ENCODE assay signal across 8 cellular contexts in the genomic region with DNA sequence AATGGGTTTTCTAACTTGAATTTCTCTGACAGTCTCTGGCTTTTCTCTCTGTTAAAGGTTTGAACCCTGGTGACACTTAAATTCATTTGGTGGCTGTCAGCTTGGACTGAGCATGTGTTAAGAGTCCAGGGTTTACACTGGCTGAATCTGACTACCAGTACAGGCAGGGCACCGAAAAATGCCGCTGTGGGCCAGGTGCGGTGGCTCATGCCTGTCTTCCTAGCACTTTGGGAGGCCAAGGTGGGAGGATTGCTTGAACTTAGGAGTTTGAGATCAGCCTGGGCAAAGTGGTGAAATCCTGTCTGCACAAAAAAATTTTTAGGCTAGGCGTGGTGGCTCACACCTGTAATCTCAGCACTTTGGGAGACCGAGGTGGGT. TPM values are rescaled to one million over a fixed set of nuclear protein-coding genes. Genes with fewer than 3 reads are reported as not detected.
DNase-seq lines count a peak whose midpoint lies in the region; ATAC-seq and TF ChIP-seq lines count a peak whose summit lies in the region.

No MANE protein-coding gene starts in this region.

- H3K27ac Mint-ChIP-seq in CD14-positive monocyte (peak overlapping the region; percentile 46 to 97 (median 59)), natural killer cell (peak overlapping the region; percentile 96 to 98)

- H3K9ac ChIP-seq in MM.1S (ENCODE audit: low read length) = no peak overlapping the region

- no peaks in the 10 kb centered on the region for H4K20me1 ChIP-seq in MM.1S (ENCODE audit: insufficient read depth, low read length)

- H3K27me3 Mint-ChIP-seq in CD14-positive monocyte (ENCODE audit: low read depth in 3 of 3) = peaks cover 0 to 3% (median 1%) of the 10 kb centered on the region in 3 donors
- no peaks in the 10 kb centered on the region for H3K27me3 Mint-ChIP-seq in natural killer cell (ENCODE audit: low read depth in 2 of 2)

- ATAC-seq in natural killer cell (no peak), GM19395 (IDR thresholded peaks at IDR 0.05; ENCODE audit: unreplicated experiment) (no peak), HG03280 (IDR thresholded peaks at IDR 0.05; ENCODE audit: unreplicated experiment) (no peak), GM21360 (IDR thresholded peaks at IDR 0.05; ENCODE audit: unreplicated experiment) (no peak)

- no peak overlapping the region for H2AFZ ChIP-seq in MM.1S (ENCODE audit: low read length)

- H3F3A ChIP-seq in MM.1S (ENCODE audit: insufficient read depth, low read length) = peaks cover 43% of the 10 kb centered on the region

- H3K36me3 ChIP-seq in MM.1S (replicated peaks; ENCODE audit: insufficient read depth, low read length) = no peaks in the 10 kb centered on the region

- peaks cover 59% of the 10 kb centered on the region for H3K79me2 ChIP-seq in MM.1S (ENCODE audit: low read length)

- H3K27me3 ChIP-seq in MM.1S (replicated peaks; ENCODE audit: insufficient read depth, low read length) = no peaks in the 10 kb centered on the region

- H3K4me2 ChIP-seq in MM.1S (ENCODE audit: low read depth, low read length) = peak overlapping the region; percentile 92

- no peak for DNase-seq in CD14-positive monocyte (ENCODE audit: low spot score)
- no peak for DNase-seq in MM.1S
- DNase-seq in ecto neural progenitor cell (ENCODE audit: low spot score) = peak; percentile 32
- DNase-seq in natural killer cell = no peak
- DNase-seq in H4 (ENCODE audit: low spot score) = no peak

- H3K4me3 ChIP-seq in MM.1S (ENCODE audit: low read length) = peak overlapping the region; percentile 96

- TF ChIP-seq CTCF in CD14-positive monocyte (IDR thresholded peaks at IDR 0.05) (no peak), MM.1S (IDR thresholded peaks at IDR 0.05; ENCODE audit: low read length) (no peak), natural killer cell (IDR thresholded peaks at IDR 0.05) (no peak)

- H3K4me1 Mint-ChIP-seq in CD14-positive monocyte (peaks cover 48% of the 10 kb centered on the region), natural killer cell (peaks cover 46 to 51% of the 10 kb centered on the region in 2 donors)

- H3K9me3 ChIP-seq in MM.1S (replicated peaks; ENCODE audit: insufficient read depth, low read length) = no peaks in the 10 kb centered on the region

- H3K36me3 Mint-ChIP-seq in CD14-positive monocyte (peaks cover 21 to 23% of the 10 kb centered on the region in 2 donors), natural killer cell (no peaks in the 10 kb centered on the region)

- intact Hi-C loops in CD14-positive monocyte (cut with micrococcal nuclease) (loop anchor here in 1 of 2 donors (2.0 to 10.0 kb wide), 3 partner anchors 112 to 1148 kb away; partner anchors contain the start of genes CISH, NT5DC2 and UQCC5), natural killer cell (cut with micrococcal nuclease) (loop anchor here (5.0 to 10.0 kb wide), 2 partner anchors 415 to 1032 kb away; partner anchors contain the start of genes CYB561D2, NPRL2 and TMEM115)

- no peaks in the 10 kb centered on the region for H3K9me2 ChIP-seq in MM.1S (replicated peaks; ENCODE audit: insufficient read depth, low read length)

- H3K9me3 Mint-ChIP-seq in CD14-positive monocyte (no peaks in the 10 kb centered on the region), natural killer cell (no peaks in the 10 kb centered on the region)

- H3K4me3 Mint-ChIP-seq in CD14-positive monocyte (peak overlapping the region in 1 of 2 donors; percentile 92), natural killer cell (no peak overlapping the region)

- peaks cover 44% of the 10 kb centered on the region for H3K4me1 ChIP-seq in MM.1S (ENCODE audit: low read length)

- H3K27ac ChIP-seq in MM.1S (ENCODE audit: low read length) = no peak overlapping the region

RNA-seq across cellular contexts. Expression of gene MANF, which starts 1.8 kb away (rescaled TPM):
- polyA plus RNA-seq in CD14-positive monocyte = 10 to 100 TPM; 23.6 to 30.2 TPM
- 10 to 100 TPM; 51.7 to 58.6 (median 58.3) TPM for total RNA-seq in natural killer cell
- total RNA-seq in H4 (2014; rRNA removed; shearing (Covaris generic)) = 135 and 150 TPM in 2 replicates

RNA-seq across cellular contexts. Expression of gene RBM15B, which starts 4.2 kb away (rescaled TPM):
- polyA plus RNA-seq in CD14-positive monocyte = 1 to 10 TPM; 7.1 to 9.1 TPM
- total RNA-seq in natural killer cell = 10 to 100 TPM; 23.7 to 29.0 (median 28.6) TPM
- total RNA-seq in H4 (2014; rRNA removed; shearing (Covaris generic)) = 9.0 and 10.6 TPM in 2 replicates
